ENCODE assay signal across 12 cellular contexts in the genomic region with DNA sequence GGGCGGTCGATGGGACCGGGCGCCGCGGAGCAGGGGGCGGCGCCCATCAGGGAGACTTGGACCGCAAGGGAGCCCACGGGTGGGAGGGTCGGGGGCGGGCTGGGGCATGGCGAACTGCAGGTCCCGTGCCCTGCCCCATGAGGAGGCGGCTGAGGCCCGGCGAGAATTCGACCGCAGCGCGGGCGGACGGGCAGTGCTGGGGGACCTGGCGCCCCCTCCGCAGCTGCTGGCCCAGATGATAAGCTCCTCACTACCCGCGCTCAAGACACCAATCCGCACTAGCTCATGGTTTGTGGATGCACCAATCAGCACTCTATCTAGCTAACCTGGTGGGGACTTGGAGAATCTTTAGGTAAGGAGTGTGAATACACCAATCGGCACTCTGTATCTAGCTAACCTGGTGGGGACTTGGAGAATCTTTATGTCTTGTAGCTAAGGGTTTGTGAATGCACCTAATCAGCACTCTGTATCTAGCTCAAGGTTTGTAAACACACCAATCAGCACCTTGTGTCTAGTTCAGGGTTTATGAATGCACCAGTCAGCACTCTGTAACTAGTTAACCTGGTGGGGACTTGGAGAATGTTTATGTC. TPM values are rescaled to one million over a fixed set of nuclear protein-coding genes. Genes with fewer than 3 reads are reported as not detected.
DNase-seq lines count a peak whose midpoint lies in the region; ATAC-seq, FAIRE-seq and TF ChIP-seq lines count a peak whose summit lies in the region.
"Had no signal": no experiment of that assay in that cellular context is flagged by ENCODE, and none has a peak within 500 bp of the region (broad histone marks: within the 10 kb centered on the region; RNA-seq: fewer than 3 reads in every experiment).

No MANE protein-coding gene starts in this region.

- H3K79me2 ChIP-seq in HepG2 (ENCODE audit: insufficient read depth, low read length): no peaks in the 10 kb centered on the region
- no peaks in the 10 kb centered on the region for H3K79me2 ChIP-seq in GM12878 (ENCODE audit: control insufficient read depth, insufficient read depth, low read length)

- TF ChIP-seq CTCF in HepG2 (CRISPR knock-in tag; IDR thresholded peaks at IDR 0.05) (no peak), right lobe of liver (IDR thresholded peaks at IDR 0.05) (no peak), GM12878 (IDR thresholded peaks at IDR 0.05 in 2 of 3, conservative IDR thresholded peaks at IDR 0.05 in 1 of 3; ENCODE audit: control insufficient read depth in 2 of 3, extremely low read depth in 1 of 3, insufficient read depth in 1 of 3, low read depth in 3 of 3, low read length in 3 of 3) (no peak)

- TF ChIP-seq EP300 in HepG2 (IDR thresholded peaks at IDR 0.05; ENCODE audit: low read depth in 2 of 2, low read length in 2 of 2): no peak
- TF ChIP-seq EP300 in HepG2 (CRISPR knock-in tag; IDR thresholded peaks at IDR 0.05; ENCODE audit: borderline replicate concordance): no peak
- TF ChIP-seq EP300 in GM12878 (IDR thresholded peaks at IDR 0.05; ENCODE audit: borderline replicate concordance in 1 of 2, control insufficient read depth in 1 of 2, low read depth in 2 of 2, low read length in 2 of 2): no peak

- H3K27me3 ChIP-seq in HepG2 (ENCODE audit: control insufficient read depth in 1 of 2, insufficient read depth in 2 of 2, low read length in 2 of 2): no peaks in the 10 kb centered on the region; a peak in 1 of 5 replicates
- H3K27me3 ChIP-seq in right lobe of liver: no peaks in the 10 kb centered on the region
- H3K27me3 ChIP-seq in GM12878 (replicated peaks in 1 of 2; ENCODE audit: control insufficient read depth in 2 of 2, insufficient read depth in 2 of 2, low read length in 1 of 2): no peaks in the 10 kb centered on the region
- H3K27me3 ChIP-seq: uterus had no signal

- H3K4me1 ChIP-seq in HepG2 (ENCODE audit: insufficient read depth, low read length) (peaks cover 29% of the 10 kb centered on the region), right lobe of liver (peaks cover 0 to 4% (median 0%) of the 10 kb centered on the region in 4 donors), GM12878 (ENCODE audit: control insufficient read depth, insufficient read depth, low read length) (no peaks in the 10 kb centered on the region)
- H3K4me1 ChIP-seq: uterus had no signal

- POLR2A ChIA-PET in HepG2 (lab: Yijun Ruan, JAX): interaction anchor here (1.0 to 3.6 kb wide), 5 partner anchors 11 to 992 kb away, joined by 4 to 43 read pairs (median 10); a partner anchor contains a TSS
- POLR2A ChIA-PET in GM12878 (lab: Charles Lee): interaction anchor here (1.4 kb wide), 1 partner anchor 10 kb away, joined by 4 read pairs; no protein-coding TSS in a partner anchor

- no peak for TF ChIP-seq POLR2A in HepG2 (IDR thresholded peaks at IDR 0.05; ENCODE audit: insufficient read depth in 1 of 2, low read depth in 2 of 2, low read length in 2 of 2)
- no peak for TF ChIP-seq POLR2A in right lobe of liver (IDR thresholded peaks at IDR 0.05)
- no peak for TF ChIP-seq POLR2A in GM12878 (IDR thresholded peaks at IDR 0.05; ENCODE audit: low read depth, low read length)

- FAIRE-seq in HepG2 (lab: Jason Lieb, UNC) (no peak), GM12878 (lab: Jason Lieb, UNC) (no peak)

- ATAC-seq in HepG2: peak; percentile 81
- no peak for ATAC-seq in right lobe of liver
- ATAC-seq in GM12878: no peak
- peak; percentile 63 for ATAC-seq in stimulated activated naive CD8-positive, alpha-beta T cell treated with anti-CD3 and anti-CD28 coated beads, Interleukin-15, amount 100 ng/mL, for 72 hours

- peak overlapping the region in 1 of 2 donors; percentile 97 for H3K27ac Mint-ChIP-seq in stimulated activated naive CD8-positive, alpha-beta T cell treated with anti-CD3 and anti-CD28 coated beads, Interleukin-15, amount 100 ng/mL, for 72 hours

- in situ Hi-C loops in HepG2 (cut with HindIII; ENCODE audit: extremely low pct_ligation_motif_present, low pct_unique_long_range_greater_than_20kb) (no loop called here), GM12878 (cut with MboI) (no loop called here)

- H3K9me3 Mint-ChIP-seq in stimulated activated naive CD8-positive, alpha-beta T cell treated with anti-CD3 and anti-CD28 coated beads, Interleukin-15, amount 100 ng/mL, for 72 hours: peaks cover 6 to 8% of the 10 kb centered on the region in 2 donors

- peak; percentile 48 for DNase-seq in HepG2 (ENCODE audit: low spot score)
- no peak for DNase-seq in right lobe of liver
- DNase-seq in NCI-H345 treated with DMSO at 0.1 percent for 48 hours (lab: John Stamatoyannopoulos, UW; ENCODE audit: unreplicated experiment): peak; percentile 41
- DNase-seq in GM12878 (ENCODE audit: low read depth, low spot score): no peak
- peak; percentile 61 to 67 for DNase-seq in stimulated activated naive CD8-positive, alpha-beta T cell treated with anti-CD3 and anti-CD28 coated beads, Interleukin-15, amount 100 ng/mL, for 72 hours
- DNase-seq in NCI-H2107 treated with DMSO at 0.1 percent for 48 hours (lab: John Stamatoyannopoulos, UW; ENCODE audit: unreplicated experiment): no peak
- DNase-seq in anterior cingulate cortex (lab: John Stamatoyannopoulos, UW): no peak
- no peak for DNase-seq in HuH-7.5 (ENCODE audit: low spot score)
- DNase-seq: islet precursor cell, PC-9, posterior cingulate gyrus, uterus had no signal

- H3K9ac ChIP-seq in HepG2 (ENCODE audit: insufficient read depth, low read depth, low read length) (no peak overlapping the region; the same call in 1 of the 2 replicates), GM12878 (ENCODE audit: control insufficient read depth, insufficient read depth, low read length) (no peak overlapping the region)

- H4K20me1 ChIP-seq in HepG2 (ENCODE audit: insufficient read depth, low read length) (no peaks in the 10 kb centered on the region), GM12878 (ENCODE audit: control insufficient read depth, insufficient read depth) (no peaks in the 10 kb centered on the region)

- WGBS in HepG2 (ENCODE audit: low lambda C conversion rate): 81% methylated on average over 18 of the region's 29 CpGs
- WGBS in right lobe of liver (ENCODE audit: insufficient coverage, low coverage, low lambda C conversion rate, missing lambda C conversion rate): 71% methylated on average over 3 of the region's 29 CpGs
- WGBS in GM12878 (ENCODE audit: insufficient coverage, insufficient replicate concordance, low lambda C conversion rate, missing lambda C conversion rate): 95% methylated on average over 24 of the region's 29 CpGs

- H3K27ac ChIP-seq in HepG2 (ENCODE audit: extremely low read length, insufficient read depth, low read length) (no peak overlapping the region), right lobe of liver (no peak overlapping the region), GM12878 (ENCODE audit: control insufficient read depth, insufficient read depth) (no peak overlapping the region)
- H3K27ac ChIP-seq: PC-9, uterus had no signal

- RAD21 ChIA-PET in GM12878 (lab: Charles Lee; ENCODE audit: unreplicated experiment): no interaction called here

- CTCF ChIA-PET in HepG2 (lab: Yijun Ruan, JAX; ENCODE audit: low intra/inter-chr PET ratio, low total read pairs) (no interaction called here), GM12878 (lab: Yijun Ruan, JAX) (interaction anchor here (0.7 kb wide), 1 partner anchor 10 kb away, joined by 3 read pairs; no protein-coding TSS in a partner anchor)

- H3K27me3 Mint-ChIP-seq in stimulated activated naive CD8-positive, alpha-beta T cell treated with anti-CD3 and anti-CD28 coated beads, Interleukin-15, amount 100 ng/mL, for 72 hours: no peaks in the 10 kb centered on the region

- intact Hi-C loops in HepG2 (cut with micrococcal nuclease; ENCODE audit: unreplicated experiment) (no loop called here), right lobe of liver (cut with DNase I) (no loop called here), GM12878 (cut with micrococcal nuclease; ENCODE audit: unreplicated experiment) (no loop called here)

- no TSS peak for BruUV-seq in HepG2 (replicated peaks; lab: Mats Ljungman, UMichigan)
- no TSS peak for BruUV-seq in GM12878 (replicated peaks; lab: Mats Ljungman, UMichigan)

- H3K9me3 ChIP-seq in HepG2 (ENCODE audit: low read length) (no peaks in the 10 kb centered on the region), right lobe of liver (no peaks in the 10 kb centered on the region), GM12878 (replicated peaks; ENCODE audit: control insufficient read depth, insufficient read depth, low read length) (no peaks in the 10 kb centered on the region; the same call in 2 of the 3 replicates)
- H3K9me3 ChIP-seq: uterus had no signal

- peaks cover 49% of the 10 kb centered on the region for H3K4me1 Mint-ChIP-seq in stimulated activated naive CD8-positive, alpha-beta T cell treated with anti-CD3 and anti-CD28 coated beads, Interleukin-15, amount 100 ng/mL, for 72 hours

- SMC1A ChIA-PET in GM12878 (lab: Charles Lee; ENCODE audit: uncharacterized antibody, unreplicated experiment): interaction anchor here (0.7 to 1.4 kb wide), 3 partner anchors 9 to 24 kb away, joined by 3 read pairs; no protein-coding TSS in a partner anchor

- H3K4me3 Mint-ChIP-seq in stimulated activated naive CD8-positive, alpha-beta T cell treated with anti-CD3 and anti-CD28 coated beads, Interleukin-15, amount 100 ng/mL, for 72 hours: peak overlapping the region; percentile 62 to 73

- peak overlapping the region; percentile 59 for H3K4me2 ChIP-seq in HepG2 (ENCODE audit: low read depth, low read length)
- peak overlapping the region; percentile 31 for H3K4me2 ChIP-seq in GM12878 (ENCODE audit: control insufficient read depth, insufficient read depth)
- H3K4me2 ChIP-seq: PC-9 had no signal

- H2AFZ ChIP-seq in HepG2 (ENCODE audit: low read length) (peak overlapping the region; percentile 2), GM12878 (ENCODE audit: control insufficient read depth, low read depth, low read length) (no peak overlapping the region; the same call in 1 of the 2 replicates)
- H2AFZ ChIP-seq: PC-9 had no signal

- TF ChIP-seq RAD21 in HepG2 (CRISPR knock-in tag; IDR thresholded peaks at IDR 0.05) (no peak), GM12878 (IDR thresholded peaks at IDR 0.05; ENCODE audit: insufficient read depth, low read depth, low read length) (no peak)

- H3K36me3 ChIP-seq in HepG2 (replicated peaks in 1 of 2; ENCODE audit: control insufficient read depth in 1 of 2, insufficient read depth in 2 of 2, low read length in 2 of 2): no peaks in the 10 kb centered on the region
- H3K36me3 ChIP-seq in right lobe of liver: no peaks in the 10 kb centered on the region
- H3K36me3 ChIP-seq in GM12878 (ENCODE audit: control insufficient read depth in 2 of 2, insufficient read depth in 2 of 2, low read length in 1 of 2): no peaks in the 10 kb centered on the region
- H3K36me3 ChIP-seq: uterus had no signal

- peak overlapping the region; percentile 9 to 51 (median 44); a peak in 4 of 6 replicates for H3K4me3 ChIP-seq in HepG2 (replicated peaks in 1 of 3; ENCODE audit: insufficient read depth in 1 of 3, low read depth in 2 of 3, low read length in 3 of 3)
- H3K4me3 ChIP-seq in right lobe of liver: no peak overlapping the region
- H3K4me3 ChIP-seq in GM12878: no peak overlapping the region; the same call in 1 of the 2 replicates
- H3K4me3 ChIP-seq: PC-9, uterus had no signal

RNA-seq across cellular contexts. Expression of a gene that starts 38.5 kb away (rescaled TPM):
- 79.0 and 88.6 TPM in 2 replicates for total RNA-seq in HepG2 (2016; rRNA removed; fragmentation: Illumina TruSeq; extraction: Trizol)
- total RNA-seq in HepG2 (2016; cell fraction: cytosol; rRNA removed; fragmentation: Illumina TruSeq; extraction: Trizol; ENCODE audit: low read depth): 14.2 and 14.7 TPM in 2 replicates
- total RNA-seq in HepG2 (2016; cell fraction: insoluble cytoplasmic fraction; rRNA removed; fragmentation: Illumina TruSeq; extraction: Trizol): 82.1 and 84.2 TPM in 2 replicates
- 35.6 and 36.2 TPM in 2 replicates for total RNA-seq in HepG2 (2016; cell fraction: membrane; rRNA removed; fragmentation: Illumina TruSeq; extraction: Trizol)
- 86.3 and 102 TPM in 2 replicates for total RNA-seq in HepG2 (2016; cell fraction: nucleus; rRNA removed; fragmentation: Illumina TruSeq; extraction: Trizol)
- polyA plus RNA-seq in HepG2 (2011; rRNA removed): 108 and 112 TPM in 2 replicates
- 79.8 and 88.4 TPM in 2 replicates for polyA plus RNA-seq in HepG2 (2011; cell fraction: cytosol; rRNA removed)
- polyA plus RNA-seq in HepG2 (2011; cell fraction: nucleus; rRNA removed): 158 and 172 TPM in 2 replicates
- polyA plus RNA-seq in HepG2 (2012): 57.6 and 68.7 TPM in 2 replicates
- 6.2 and 6.6 TPM in 2 replicates for polyA plus RNA-seq in HepG2 (2016; cell fraction: cytosol; fragmentation: Illumina TruSeq; extraction: Trizol; ENCODE audit: low read depth)
- polyA plus RNA-seq in HepG2 (2016; cell fraction: insoluble cytoplasmic fraction; fragmentation: Illumina TruSeq; extraction: Trizol; ENCODE audit: low read depth): 74.5 and 78.1 TPM in 2 replicates
- 14.8 and 17.7 TPM in 2 replicates for polyA plus RNA-seq in HepG2 (2016; cell fraction: membrane; fragmentation: Illumina TruSeq; extraction: Trizol; ENCODE audit: low read depth)
- 88.3 and 97.6 TPM in 2 replicates for polyA plus RNA-seq in HepG2 (2016; cell fraction: nucleus; fragmentation: Illumina TruSeq; extraction: Trizol; ENCODE audit: insufficient read depth, low read depth)
- 155 and 156 TPM in 2 replicates for polyA minus RNA-seq in HepG2 (2011; rRNA and poly(A)+ RNA removed; ENCODE audit: low replicate concordance)
- 47.8 and 51.6 TPM in 2 replicates for polyA minus RNA-seq in HepG2 (2011; cell fraction: cytosol; rRNA and poly(A)+ RNA removed)
- polyA minus RNA-seq in HepG2 (2011; cell fraction: nucleus; rRNA and poly(A)+ RNA removed): 183 and 209 TPM in 2 replicates
- total RNA-seq in right lobe of liver: 10 to 100 TPM; 31.5 to 54.8 (median 36.7) TPM
- 133 and 137 TPM in 2 replicates for total RNA-seq in GM12878 (2013; cell fraction: nucleolus; rRNA removed)
- total RNA-seq in GM12878 (2014; rRNA removed): 68.8 and 72.2 TPM in 2 replicates
- total RNA-seq in GM12878 (2014; rRNA removed; fragmentation: Illumina TruSeq; extraction: Trizol): 60.2 and 63.7 TPM in 2 replicates
- total RNA-seq in GM12878 (2021): 53.6 and 55.6 TPM in 2 replicates
- polyA plus RNA-seq in GM12878 (2011; ENCODE audit: low read depth): 27.2 TPM
- polyA plus RNA-seq in GM12878 (2011; rRNA removed): 66.3 and 74.7 TPM in 2 replicates
- 58.3 and 67.5 TPM in 2 replicates for polyA plus RNA-seq in GM12878 (2011; cell fraction: cytosol; rRNA removed)
- polyA plus RNA-seq in GM12878 (2011; cell fraction: nucleus; rRNA removed): 82.3 and 106 TPM in 2 replicates
- 24.9 and 32.2 TPM in 2 replicates for polyA plus RNA-seq in GM12878 (2012)
- polyA plus RNA-seq in GM12878 (2014; fragmentation: Illumina TruSeq; extraction: Trizol): 47.5 and 52.6 TPM in 2 replicates
- polyA plus RNA-seq in GM12878 (2014; fragmentation: Nextera tagmentation; extraction: Ambion mirVana): 10 to 100 TPM; 18.5 to 27.9 TPM
- 51.4 and 56.9 TPM in 2 replicates for polyA plus RNA-seq in GM12878 (2014; rRNA removed)
- polyA plus RNA-seq in GM12878 (2016; fragmentation: Nextera tagmentation; extraction: Ambion mirVana): 10 to 100 TPM; 59.1 to 63.8 TPM
- 81.9 and 93.1 TPM in 2 replicates for polyA minus RNA-seq in GM12878 (2011; rRNA and poly(A)+ RNA removed)
- polyA minus RNA-seq in GM12878 (2011; cell fraction: cytosol; rRNA and poly(A)+ RNA removed): 19.5 and 34.5 TPM in 2 replicates
- polyA minus RNA-seq in GM12878 (2011; cell fraction: nucleus; rRNA and poly(A)+ RNA removed): 40.5 and 72.7 TPM in 2 replicates

Comparison
In these comparisons a context has a peak if more than half of its experiments do, and no peak if none do; other contexts are left out.
1. ATAC-seq: peak in HepG2 (single experiment) and stimulated activated naive CD8-positive, alpha-beta T cell treated with anti-CD3 and anti-CD28 coated beads, Interleukin-15, amount 100 ng/mL, for 72 hours (single experiment); none in right lobe of liver (0 of 4) and GM12878 (single experiment).
2. DNase-seq: peak in HepG2 (single experiment), NCI-H345 treated with DMSO at 0.1 percent for 48 hours (single experiment) and stimulated activated naive CD8-positive, alpha-beta T cell treated with anti-CD3 and anti-CD28 coated beads, Interleukin-15, amount 100 ng/mL, for 72 hours (2 of 2); none in right lobe of liver (0 of 3), GM12878 (single experiment), NCI-H2107 treated with DMSO at 0.1 percent for 48 hours (single experiment), anterior cingulate cortex (0 of 58) and HuH-7.5 (single experiment).
3. H3K4me3 ChIP-seq: peak in HepG2 (3 of 3); none in right lobe of liver (0 of 3) and GM12878 (single experiment).